Comparison of ENCODE assay signal across 21 cellular contexts in the genomic region with DNA sequence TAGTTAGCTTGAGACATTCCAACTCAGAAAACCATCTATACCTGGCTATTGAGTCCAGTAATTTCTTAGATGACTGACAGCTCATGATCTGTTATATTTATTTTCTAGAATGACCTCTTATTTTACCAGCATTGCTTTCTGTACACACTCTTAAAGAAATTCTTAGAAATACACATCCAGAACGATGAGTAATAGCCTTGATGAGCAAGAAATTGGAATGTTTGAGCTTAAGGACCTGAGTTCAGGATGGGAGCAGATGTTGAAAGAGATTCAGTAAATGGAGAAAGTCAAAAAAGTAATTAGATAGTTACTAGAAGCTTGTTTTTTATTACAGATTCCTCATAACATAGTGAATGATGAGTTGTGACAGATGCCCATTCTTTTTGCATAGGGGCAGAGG. TPM values are rescaled to one million over a fixed set of nuclear protein-coding genes. Genes with fewer than 3 reads are reported as not detected.
"Had no signal": no experiment of that assay in that cellular context is flagged by ENCODE, and none has a peak within 500 bp of the region (broad histone marks: within the 10 kb centered on the region; RNA-seq: fewer than 3 reads in every experiment).

No MANE protein-coding gene starts in this region.

- H3K4me1 Mint-ChIP-seq: mesothelial cell of epicardium, neural progenitor cell had no signal

- H3K9me3 Mint-ChIP-seq: activated CD4-positive, alpha-beta T cell treated with anti-CD3 and anti-CD28 coated beads, Interleukin-2, amount 10 ng/mL, durations not matched to agents 24 days and 14 days; mesothelial cell of epicardium; neural progenitor cell; T-helper 2 cell treated with Interferon-gamma antibody and Interleukin-4, amounts not matched to agents 5 μg/mL and 100 μg/mL, for 36 hours had no signal

- ATAC-seq: activated CD8-positive, alpha-beta T cell treated with anti-CD3 and anti-CD28 coated beads, Interleukin-2, amount 10 ng/mL, durations not matched to agents 7 days and 5 days; left colon; lower lobe of right lung had no signal

- H3K36me3 ChIP-seq: cardiac muscle cell, colonic mucosa, esophagus squamous epithelium, lower lobe of right lung, neural progenitor cell, ovary, sigmoid colon, tibial artery had no signal

- H3K4me1 ChIP-seq: colonic mucosa, esophagus squamous epithelium, lower lobe of right lung, neural progenitor cell, sigmoid colon, tibial artery had no signal

- H3K27ac ChIP-seq: cardiac muscle cell, colonic mucosa, esophagus squamous epithelium, lower lobe of right lung, neural progenitor cell, ovary, sigmoid colon, tibial artery had no signal

- H3K4me3 Mint-ChIP-seq: activated CD4-positive, alpha-beta T cell treated with anti-CD3 and anti-CD28 coated beads, Interleukin-2, amount 10 ng/mL, durations not matched to agents 24 days and 14 days; activated CD8-positive, alpha-beta T cell treated with anti-CD3 and anti-CD28 coated beads, Interleukin-2, amount 10 ng/mL, durations not matched to agents 7 days and 5 days; mesothelial cell of epicardium; neural progenitor cell; T-helper 2 cell treated with Interferon-gamma antibody and Interleukin-4, amounts not matched to agents 5 μg/mL and 100 μg/mL, for 36 hours had no signal

- H2AFZ ChIP-seq: neural progenitor cell had no signal

- H3K27me3 ChIP-seq: cardiac muscle cell, colonic mucosa, esophagus squamous epithelium, neural progenitor cell, ovary, sigmoid colon, tibial artery had no signal

- H3K9me3 ChIP-seq: colonic mucosa, esophagus squamous epithelium, lower lobe of right lung, ovary, sigmoid colon, tibial artery had no signal

- H3K4me3 ChIP-seq: cardiac muscle cell, colonic mucosa, esophagus squamous epithelium, lower lobe of right lung, neural progenitor cell, ovary, sigmoid colon, tibial artery had no signal

- DNase-seq: activated CD4-positive, alpha-beta T cell treated with anti-CD3 and anti-CD28 coated beads, Interleukin-2, amount 10 ng/mL, durations not matched to agents 24 days and 14 days; activated CD4-positive, CD25-positive, alpha-beta regulatory T cell; activated CD8-positive, alpha-beta memory T cell treated with anti-CD3 and anti-CD28 coated beads, Interleukin-2, amount 50 U/mL, for 4 hours; activated CD8-positive, alpha-beta T cell treated with anti-CD3 and anti-CD28 coated beads, Interleukin-2, amount 10 ng/mL, durations not matched to agents 7 days and 5 days; activated naive CD4-positive, alpha-beta T cell; colonic mucosa; esophagus squamous epithelium; foreskin melanocyte; left colon; lower lobe of right lung; ovary; sigmoid colon; stimulated activated CD4-positive, alpha-beta T cell treated with anti-CD3 and anti-CD28 coated beads, Interleukin-1b, Interleukin-23, amount 100 ng/mL, for 48 hours; SW 1271; tibial artery had no signal

- H3K9ac ChIP-seq: neural progenitor cell had no signal

- H3K27ac Mint-ChIP-seq: activated CD4-positive, alpha-beta T cell treated with anti-CD3 and anti-CD28 coated beads, Interleukin-2, amount 10 ng/mL, durations not matched to agents 24 days and 14 days; activated CD8-positive, alpha-beta T cell treated with anti-CD3 and anti-CD28 coated beads, Interleukin-2, amount 10 ng/mL, durations not matched to agents 7 days and 5 days; mesothelial cell of epicardium; neural progenitor cell; T-helper 2 cell treated with Interferon-gamma antibody and Interleukin-4, amounts not matched to agents 5 μg/mL and 100 μg/mL, for 36 hours had no signal

- H3K36me3 Mint-ChIP-seq: mesothelial cell of epicardium, neural progenitor cell had no signal

- H3K4me2 ChIP-seq: neural progenitor cell had no signal

RNA-seq across cellular contexts. Expression of gene PYHIN1, which starts 11.7 kb away (rescaled TPM):
- total RNA-seq: astrocyte, cardiac muscle cell, myocyte had no signal
- polyA plus RNA-seq: cardiac muscle cell had no signal
